8 cellular contexts compared by ENCODE assay signal in the genomic region with DNA sequence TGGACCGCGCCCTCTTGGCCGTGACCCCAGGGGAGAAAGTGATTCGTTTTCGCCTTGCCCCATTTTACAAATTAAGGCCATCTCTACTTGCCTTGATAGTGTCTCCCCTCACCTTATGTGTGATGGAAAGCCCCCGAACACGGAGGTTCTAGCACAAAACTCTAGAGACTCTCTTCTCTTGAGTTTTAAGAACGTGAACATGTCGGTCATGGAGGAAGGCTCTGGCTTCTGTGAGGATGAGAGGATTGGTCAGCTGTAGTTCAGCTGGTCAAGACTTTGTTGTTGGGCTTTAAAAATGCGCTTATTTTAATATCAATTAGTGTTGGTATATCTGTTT. TPM values are rescaled to one million over a fixed set of nuclear protein-coding genes. Genes with fewer than 3 reads are reported as not detected.
DNase-seq lines count a peak whose midpoint lies in the region; ATAC-seq, FAIRE-seq and TF ChIP-seq lines count a peak whose summit lies in the region.

No MANE protein-coding gene starts in this region.

- peak overlapping the region; percentile 88 for H3K27ac Mint-ChIP-seq in activated CD8-positive, alpha-beta T cell treated with anti-CD3 and anti-CD28 coated beads for 36 hours

- peak overlapping the region; percentile 61 for H3K27ac ChIP-seq in skeletal muscle tissue (ENCODE audit: low read depth, low read length)

- peaks cover 2 to 5% (median 3%) of the 10 kb centered on the region in 3 donors for H3K36me3 ChIP-seq in skeletal muscle tissue (ENCODE audit: control insufficient read depth in 3 of 3, insufficient read depth in 3 of 3, low read length in 3 of 3)

- no peak for TF ChIP-seq CTCF in activated CD8-positive, alpha-beta T cell treated with anti-CD3 and anti-CD28 coated beads for 36 hours (IDR thresholded peaks at IDR 0.05)

- no peak for TF ChIP-seq POLR2A in GM12892 (IDR thresholded peaks at IDR 0.05; ENCODE audit: low read depth, low read length)

- CTCF ChIA-PET in activated CD8-positive, alpha-beta T cell treated with anti-CD3 and anti-CD28 coated beads for 36 hours (lab: Charles Lee): interaction anchor here (0.7 to 3.5 kb wide), 7 partner anchors 10 to 419 kb away, joined by 3 to 17 read pairs (median 3); no protein-coding TSS in a partner anchor

- no peak for FAIRE-seq in GM12892 (lab: Jason Lieb, UNC)

- H3K4me3 ChIP-seq in skeletal muscle tissue (ENCODE audit: low read length in 3 of 3): peak overlapping the region; percentile 87 to 98 (median 96)

- no peaks in the 10 kb centered on the region for H3K9me3 ChIP-seq in skeletal muscle tissue (ENCODE audit: control insufficient read depth in 3 of 3, low read length in 3 of 3)

- peak overlapping the region; percentile 89 for H3K4me3 Mint-ChIP-seq in activated CD8-positive, alpha-beta T cell treated with anti-CD3 and anti-CD28 coated beads for 36 hours

- intact Hi-C loops in activated CD8-positive, alpha-beta T cell treated with anti-CD3 and anti-CD28 coated beads for 36 hours (cut with micrococcal nuclease): no loop called here

- H3K4me1 ChIP-seq in skeletal muscle tissue (ENCODE audit: control insufficient read depth in 3 of 3, insufficient read depth in 3 of 3, low read length in 3 of 3): peaks cover 7 to 13% (median 11%) of the 10 kb centered on the region in 3 donors

- H3K9ac ChIP-seq in skeletal muscle tissue (ENCODE audit: low read depth in 1 of 3, low read length in 3 of 3): peak overlapping the region; percentile 84 to 94 (median 87)

- DNase-seq in DMS53 (lab: John Stamatoyannopoulos, UW) (peak; percentile 60), DMS53 treated with DMSO at 0.1 percent for 48 hours (lab: John Stamatoyannopoulos, UW; ENCODE audit: unreplicated experiment) (no peak), hepatic stellate cell (ENCODE audit: low spot score) (peak; percentile 27), GM12892 (ENCODE audit: insufficient read length) (no peak)
- no peak for DNase-seq in activated CD8-positive, alpha-beta T cell treated with anti-CD3 and anti-CD28 coated beads for 36 hours

- no peaks in the 10 kb centered on the region for H3K27me3 Mint-ChIP-seq in activated CD8-positive, alpha-beta T cell treated with anti-CD3 and anti-CD28 coated beads for 36 hours

- H3K27me3 ChIP-seq in skeletal muscle tissue (ENCODE audit: control insufficient read depth in 3 of 3, insufficient read depth in 3 of 3, low read length in 3 of 3): no peaks in the 10 kb centered on the region

- no peaks in the 10 kb centered on the region for H3K9me3 Mint-ChIP-seq in activated CD8-positive, alpha-beta T cell treated with anti-CD3 and anti-CD28 coated beads for 36 hours

- POLR2A ChIA-PET in activated CD8-positive, alpha-beta T cell treated with anti-CD3 and anti-CD28 coated beads for 36 hours (lab: Charles Lee): no interaction called here

- ATAC-seq in HG02943 (IDR thresholded peaks at IDR 0.05; ENCODE audit: low read depth, unreplicated experiment) (peak; percentile 17), HG02970 (IDR thresholded peaks at IDR 0.05; ENCODE audit: low FRiP score, unreplicated experiment) (no peak)
- ATAC-seq in activated CD8-positive, alpha-beta T cell treated with anti-CD3 and anti-CD28 coated beads for 36 hours: no peak

- peaks cover 8% of the 10 kb centered on the region for H3K36me3 Mint-ChIP-seq in activated CD8-positive, alpha-beta T cell treated with anti-CD3 and anti-CD28 coated beads for 36 hours (ENCODE audit: low read depth)

- peaks cover 17% of the 10 kb centered on the region for H3K4me1 Mint-ChIP-seq in activated CD8-positive, alpha-beta T cell treated with anti-CD3 and anti-CD28 coated beads for 36 hours (ENCODE audit: low read depth)

RNA-seq across cellular contexts. Expression of a gene that starts 0.8 kb away (rescaled TPM):
- total RNA-seq in activated CD8-positive, alpha-beta T cell treated with anti-CD3 and anti-CD28 coated beads for 36 hours: 10 to 100 TPM; 39.9 to 40.0 TPM
- 104 TPM for total RNA-seq in skeletal muscle tissue
- 61.9 TPM for polyA plus RNA-seq in GM12892 (2012; ENCODE audit: missing spikeins)

Comparison
In these comparisons a context has a peak if more than half of its experiments do, and no peak if none do; other contexts are left out.
1. DNase-seq: peak in DMS53 (single experiment) and hepatic stellate cell (single experiment); none in DMS53 treated with DMSO at 0.1 percent for 48 hours (single experiment), activated CD8-positive, alpha-beta T cell treated with anti-CD3 and anti-CD28 coated beads for 36 hours (single experiment) and GM12892 (single experiment).